1 cellular context compared by ENCODE assay signal in genomic region chr20:49046087-49046900, GRCh38.
TF ChIP-seq lines count a peak whose summit lies in the region.

CSE1L (plus strand) TSS chr20:49046312; CDS start chr20:49058464, 12,152 bp downstream.

TF ChIP-seq in HepG2, 621 proteins besides CTCF, POLR2A, EP300 and RAD21 (continued from another document and continues in another):
- TF ChIP-seq, protein P1, sequence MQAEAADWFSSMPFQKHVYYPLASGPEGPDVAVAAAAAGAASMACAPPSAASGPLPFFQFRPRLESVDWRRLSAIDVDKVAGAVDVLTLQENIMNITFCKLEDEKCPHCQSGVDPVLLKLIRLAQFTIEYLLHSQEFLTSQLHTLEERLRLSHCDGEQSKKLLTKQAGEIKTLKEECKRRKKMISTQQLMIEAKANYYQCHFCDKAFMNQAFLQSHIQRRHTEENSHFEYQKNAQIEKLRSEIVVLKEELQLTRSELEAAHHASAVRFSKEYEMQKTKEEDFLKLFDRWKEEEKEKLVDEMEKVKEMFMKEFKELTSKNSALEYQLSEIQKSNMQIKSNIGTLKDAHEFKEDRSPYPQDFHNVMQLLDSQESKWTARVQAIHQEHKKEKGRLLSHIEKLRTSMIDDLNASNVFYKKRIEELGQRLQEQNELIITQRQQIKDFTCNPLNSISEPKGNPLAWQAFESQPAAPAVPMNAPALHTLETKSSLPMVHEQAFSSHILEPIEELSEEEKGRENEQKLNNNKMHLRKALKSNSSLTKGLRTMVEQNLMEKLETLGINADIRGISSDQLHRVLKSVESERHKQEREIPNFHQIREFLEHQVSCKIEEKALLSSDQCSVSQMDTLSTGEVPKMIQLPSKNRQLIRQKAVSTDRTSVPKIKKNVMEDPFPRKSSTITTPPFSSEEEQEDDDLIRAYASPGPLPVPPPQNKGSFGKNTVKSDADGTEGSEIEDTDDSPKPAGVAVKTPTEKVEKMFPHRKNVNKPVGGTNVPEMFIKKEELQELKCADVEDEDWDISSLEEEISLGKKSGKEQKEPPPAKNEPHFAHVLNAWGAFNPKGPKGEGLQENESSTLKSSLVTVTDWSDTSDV (CRISPR knock-in tag; IDR thresholded peaks at IDR 0.05), result peak; percentile 99
- TF ChIP-seq ZNF672 (CRISPR knock-in tag; IDR thresholded peaks at IDR 0.05) (0 out of 2 replicates have a peak, but pooled peaks have one; percentile 88), PRPF4 (IDR thresholded peaks at IDR 0.05; ENCODE audit: low read depth, low read length, poor library complexity, severe bottlenecking) (no peak), ZNF264 (CRISPR knock-in tag; IDR thresholded peaks at IDR 0.05) (peak; percentile 76), ZSCAN20 (CRISPR knock-in tag; IDR thresholded peaks at IDR 0.05; ENCODE audit: borderline replicate concordance) (peak; percentile 93), BORCS8-MEF2B (CRISPR knock-in tag; IDR thresholded peaks at IDR 0.05) (peak; percentile 87), ZNF530 (CRISPR knock-in tag; IDR thresholded peaks at IDR 0.05; ENCODE audit: low read depth) (0 out of 2 replicates have a peak, but pooled peaks have one; percentile 14), EEA1 (CRISPR knock-in tag; IDR thresholded peaks at IDR 0.05; ENCODE audit: borderline replicate concordance) (peak; percentile 99), TMF1 (CRISPR knock-in tag; IDR thresholded peaks at IDR 0.05; ENCODE audit: low read depth) (no peak; the same call in none of the 2 replicates), ZNF615 (CRISPR knock-in tag; IDR thresholded peaks at IDR 0.05; ENCODE audit: borderline replicate concordance) (peak; percentile 64; the same call in 1 of the 2 replicates), KDM1A (CRISPR knock-in tag; IDR thresholded peaks at IDR 0.05) (no peak), NPAS2 (CRISPR knock-in tag; IDR thresholded peaks at IDR 0.05; ENCODE audit: borderline replicate concordance) (no peak), NRL (CRISPR knock-in tag; IDR thresholded peaks at IDR 0.05; ENCODE audit: borderline replicate concordance) (peak; percentile 98), ZNF326 (CRISPR knock-in tag; IDR thresholded peaks at IDR 0.05; ENCODE audit: borderline replicate concordance) (no peak), ZNF569 (CRISPR knock-in tag; IDR thresholded peaks at IDR 0.05; ENCODE audit: borderline replicate concordance) (no peak), STAG1 (CRISPR knock-in tag; IDR thresholded peaks at IDR 0.05) (peak; percentile 19; the same call in 1 of the 2 replicates), ASH2L (IDR thresholded peaks at IDR 0.05; ENCODE audit: insufficient read length, low read depth, low read length) (no peak), HIC2 (CRISPR knock-in tag; IDR thresholded peaks at IDR 0.05; ENCODE audit: low read depth) (peak; percentile 73), PHF20 (CRISPR knock-in tag; IDR thresholded peaks at IDR 0.05) (peak; percentile 60), ZNF275 (CRISPR knock-in tag; IDR thresholded peaks at IDR 0.05; ENCODE audit: borderline replicate concordance) (peak; percentile 95; the same call in 1 of the 2 replicates), ETV6 (CRISPR knock-in tag; conservative IDR thresholded peaks at IDR 0.05) (peak; percentile 94), ZKSCAN8 (CRISPR knock-in tag; IDR thresholded peaks at IDR 0.05; ENCODE audit: borderline replicate concordance) (peak; percentile 21; the same call in 1 of the 2 replicates), ESRRA (CRISPR knock-in tag; IDR thresholded peaks at IDR 0.05; ENCODE audit: low read depth) (no peak; the same call in 1 of the 2 replicates), ZNF883 (CRISPR knock-in tag; IDR thresholded peaks at IDR 0.05; ENCODE audit: not compliant biosample characterization) (peak; percentile 99), MXD4 (CRISPR knock-in tag; IDR thresholded peaks at IDR 0.05) (peak; percentile 94), MXI1 (IDR thresholded peaks at IDR 0.05; ENCODE audit: borderline replicate concordance, low read depth, low read length) (peak; percentile 95; the same call in 2 of the 3 replicates), ZNF549 (CRISPR knock-in tag; IDR thresholded peaks at IDR 0.05) (peak; percentile 92), ZFP37 (CRISPR knock-in tag; IDR thresholded peaks at IDR 0.05; ENCODE audit: borderline replicate concordance) (peak; percentile 91), ZBTB7A (CRISPR knock-in tag; IDR thresholded peaks at IDR 0.05) (no peak; the same call in 1 of the 2 replicates), GLI4 (CRISPR knock-in tag; IDR thresholded peaks at IDR 0.05; ENCODE audit: borderline replicate concordance) (peak; percentile 99), RFXAP (CRISPR knock-in tag; IDR thresholded peaks at IDR 0.05; ENCODE audit: borderline replicate concordance) (peak; percentile 42; the same call in 1 of the 2 replicates), KLF11 (CRISPR knock-in tag; IDR thresholded peaks at IDR 0.05) (peak; percentile 93), POLR2AphosphoS5 (IDR thresholded peaks at IDR 0.05; ENCODE audit: low read depth, low read length) (peak; percentile 95), ARNT (IDR thresholded peaks at IDR 0.05) (no peak), NFE2L2 (IDR thresholded peaks at IDR 0.05; ENCODE audit: low read length) (no peak; the same call in 1 of the 2 replicates), DMTF1 (CRISPR knock-in tag; IDR thresholded peaks at IDR 0.05) (no peak; the same call in none of the 2 replicates), USF2 (IDR thresholded peaks at IDR 0.05; ENCODE audit: low read depth, low read length) (no peak), USF2 (CRISPR knock-in tag; IDR thresholded peaks at IDR 0.05; ENCODE audit: borderline replicate concordance) (peak; percentile 17; the same call in 1 of the 2 replicates), RFX5 (IDR thresholded peaks at IDR 0.05; ENCODE audit: low read depth, low read length) (peak; percentile 68), ETV5 (CRISPR knock-in tag; IDR thresholded peaks at IDR 0.05; ENCODE audit: borderline replicate concordance) (no peak; the same call in 1 of the 2 replicates), CERS6 (CRISPR knock-in tag; IDR thresholded peaks at IDR 0.05) (peak; percentile 69; the same call in 1 of the 2 replicates), ZMYM3 (CRISPR knock-in tag; IDR thresholded peaks at IDR 0.05) (no peak), ZNF687 (CRISPR knock-in tag; IDR thresholded peaks at IDR 0.05) (peak; percentile 100)
- TF ChIP-seq, protein P2, sequence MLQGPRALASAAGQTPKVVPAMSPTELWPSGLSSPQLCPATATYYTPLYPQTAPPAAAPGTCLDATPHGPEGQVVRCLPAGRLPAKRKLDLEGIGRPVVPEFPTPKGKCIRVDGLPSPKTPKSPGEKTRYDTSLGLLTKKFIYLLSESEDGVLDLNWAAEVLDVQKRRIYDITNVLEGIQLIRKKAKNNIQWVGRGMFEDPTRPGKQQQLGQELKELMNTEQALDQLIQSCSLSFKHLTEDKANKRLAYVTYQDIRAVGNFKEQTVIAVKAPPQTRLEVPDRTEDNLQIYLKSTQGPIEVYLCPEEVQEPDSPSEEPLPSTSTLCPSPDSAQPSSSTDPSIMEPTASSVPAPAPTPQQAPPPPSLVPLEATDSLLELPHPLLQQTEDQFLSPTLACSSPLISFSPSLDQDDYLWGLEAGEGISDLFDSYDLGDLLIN (CRISPR knock-in tag; IDR thresholded peaks at IDR 0.05; ENCODE audit: borderline replicate concordance), result peak; percentile 97
- TF ChIP-seq, protein P3, sequence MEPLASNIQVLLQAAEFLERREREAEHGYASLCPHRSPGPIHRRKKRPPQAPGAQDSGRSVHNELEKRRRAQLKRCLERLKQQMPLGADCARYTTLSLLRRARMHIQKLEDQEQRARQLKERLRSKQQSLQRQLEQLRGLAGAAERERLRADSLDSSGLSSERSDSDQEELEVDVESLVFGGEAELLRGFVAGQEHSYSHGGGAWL (CRISPR knock-in tag; IDR thresholded peaks at IDR 0.05), result peak; percentile 96
- TF ChIP-seq, protein P4, sequence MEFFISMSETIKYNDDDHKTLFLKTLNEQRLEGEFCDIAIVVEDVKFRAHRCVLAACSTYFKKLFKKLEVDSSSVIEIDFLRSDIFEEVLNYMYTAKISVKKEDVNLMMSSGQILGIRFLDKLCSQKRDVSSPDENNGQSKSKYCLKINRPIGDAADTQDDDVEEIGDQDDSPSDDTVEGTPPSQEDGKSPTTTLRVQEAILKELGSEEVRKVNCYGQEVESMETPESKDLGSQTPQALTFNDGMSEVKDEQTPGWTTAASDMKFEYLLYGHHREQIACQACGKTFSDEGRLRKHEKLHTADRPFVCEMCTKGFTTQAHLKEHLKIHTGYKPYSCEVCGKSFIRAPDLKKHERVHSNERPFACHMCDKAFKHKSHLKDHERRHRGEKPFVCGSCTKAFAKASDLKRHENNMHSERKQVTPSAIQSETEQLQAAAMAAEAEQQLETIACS (CRISPR knock-in tag; IDR thresholded peaks at IDR 0.05), result peak; percentile 71
